ENCODE assay signal across 15 cellular contexts in the genomic region with DNA sequence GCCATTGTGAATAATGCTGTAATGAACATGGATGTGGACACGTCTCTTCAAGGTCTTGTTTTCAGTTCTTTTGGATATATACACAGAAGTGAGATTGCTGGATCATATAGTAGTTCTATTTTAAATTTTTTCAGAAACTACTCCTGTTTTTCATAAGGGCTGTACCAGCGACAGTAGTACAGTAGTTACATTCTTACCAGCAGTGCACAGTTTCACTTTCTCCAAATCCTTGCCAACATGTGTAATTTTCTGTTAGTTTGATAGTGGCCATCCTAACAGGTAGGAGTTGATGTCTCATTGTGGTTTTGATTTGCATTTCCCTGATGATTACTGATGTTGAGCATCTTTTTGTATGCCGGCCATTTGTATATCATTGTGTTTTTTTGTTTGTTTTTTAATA.
DNase-seq lines count a peak whose midpoint lies in the region; ATAC-seq and TF ChIP-seq lines count a peak whose summit lies in the region.
"Had no signal": no experiment of that assay in that cellular context is flagged by ENCODE, and none has a peak within 500 bp of the region (broad histone marks: within the 10 kb centered on the region; RNA-seq: fewer than 3 reads in every experiment).

No MANE protein-coding gene starts in this region.

- H3F3A ChIP-seq in neural progenitor cell (ENCODE audit: low read depth), result peaks cover 5% of the 10 kb centered on the region

- H3K4me1 ChIP-seq in OCI-LY7 (ENCODE audit: insufficient read depth, low read length, poor library complexity, severe bottlenecking), result peaks cover 12% of the 10 kb centered on the region
- peaks cover 21% of the 10 kb centered on the region for H3K4me1 ChIP-seq in neural progenitor cell

- H2AFZ ChIP-seq in OCI-LY7 (ENCODE audit: low read length), result no peak overlapping the region
- no peak overlapping the region for H2AFZ ChIP-seq in neural progenitor cell (replicated peaks)

- CTCF ChIA-PET in OCI-LY7 (lab: Charles Lee; ENCODE audit: unreplicated experiment), result no interaction called here

- TF ChIP-seq CTCF in OCI-LY7 (conservative IDR thresholded peaks at IDR 0.05; ENCODE audit: low read length) (no peak), neural progenitor cell (IDR thresholded peaks at IDR 0.05) (no peak)

- H3K27me3 ChIP-seq in H7 (ENCODE audit: control insufficient read depth, insufficient read depth, low read length) (no peaks in the 10 kb centered on the region), neural progenitor cell (no peaks in the 10 kb centered on the region)

- H3K9ac ChIP-seq in neural progenitor cell, result no peak overlapping the region

- no TSS peak for BruUV-seq in OCI-LY7 (replicated peaks; lab: Mats Ljungman, UMichigan)

- H3K4me3 Mint-ChIP-seq in neural progenitor cell, result no peak overlapping the region
- H3K4me3 Mint-ChIP-seq: brain had no signal

- POLR2A ChIA-PET in OCI-LY7 (lab: Charles Lee), result no interaction called here

- H3K9me3 Mint-ChIP-seq in neural progenitor cell, result peaks cover 28% of the 10 kb centered on the region

- H3K79me2 ChIP-seq in OCI-LY7 (ENCODE audit: insufficient read depth, low read depth, low read length) (peaks cover 50% of the 10 kb centered on the region), neural progenitor cell (ENCODE audit: low read depth) (peaks cover 97% of the 10 kb centered on the region)

- no peaks in the 10 kb centered on the region for H3K27me3 Mint-ChIP-seq in neural progenitor cell (ENCODE audit: insufficient read depth, low read depth)
- H3K27me3 Mint-ChIP-seq: brain, progenitor cell of endocrine pancreas had no signal

- no peak overlapping the region for H3K27ac ChIP-seq in OCI-LY7 (ENCODE audit: low read depth, low read length, poor library complexity, severe bottlenecking)
- H3K27ac ChIP-seq in neural progenitor cell, result no peak overlapping the region

- no peaks in the 10 kb centered on the region for H3K9me2 ChIP-seq in OCI-LY7 (ENCODE audit: insufficient read depth, low read length)

- 0 out of 2 replicates have a peak, but pooled peaks cover 10% of the 10 kb centered on the region for H3K36me3 ChIP-seq in OCI-LY7 (ENCODE audit: insufficient read depth, low read length)
- H3K36me3 ChIP-seq in H7 (replicated peaks; ENCODE audit: control insufficient read depth, insufficient read depth, low read length), result no peaks in the 10 kb centered on the region
- no peaks in the 10 kb centered on the region for H3K36me3 ChIP-seq in neural progenitor cell

- no peak overlapping the region for H3K27ac Mint-ChIP-seq in neural progenitor cell
- H3K27ac Mint-ChIP-seq: brain, progenitor cell of endocrine pancreas had no signal

- H4K20me1 ChIP-seq in OCI-LY7 (ENCODE audit: insufficient read depth, low read length), result peaks cover 15% of the 10 kb centered on the region
- H4K20me1 ChIP-seq in neural progenitor cell (ENCODE audit: low read depth), result peaks cover 38% of the 10 kb centered on the region

- H3K4me3 ChIP-seq in OCI-LY7 (ENCODE audit: low read depth, low read length, poor library complexity, severe bottlenecking), result no peak overlapping the region
- H3K4me3 ChIP-seq in H7 (ENCODE audit: insufficient read depth, low read depth, low read length), result no peak overlapping the region
- no peak overlapping the region for H3K4me3 ChIP-seq in neural progenitor cell

- no peaks in the 10 kb centered on the region for H3K4me1 Mint-ChIP-seq in neural progenitor cell

- ATAC-seq in GM18502 (IDR thresholded peaks at IDR 0.05; ENCODE audit: poor library complexity, unreplicated experiment), result peak; percentile 82
- ATAC-seq in GM19438 (IDR thresholded peaks at IDR 0.05; ENCODE audit: low read depth, unreplicated experiment), result peak; percentile 55
- peak; percentile 70 for ATAC-seq in HG02885 (IDR thresholded peaks at IDR 0.05; ENCODE audit: poor library complexity, unreplicated experiment)

- peak overlapping the region; percentile 30; the same call in 1 of the 2 replicates for H3K4me2 ChIP-seq in OCI-LY7 (ENCODE audit: low read length)
- no peak overlapping the region for H3K4me2 ChIP-seq in neural progenitor cell

- DNase-seq in OCI-LY7 (ENCODE audit: low spot score), result no peak
- DNase-seq in H7, result no peak
- DNase-seq in pons (ENCODE audit: low spot score), result no peak
- DNase-seq in NCI-H1436 (lab: John Stamatoyannopoulos, UW), result no peak
- DNase-seq in neural progenitor cell (ENCODE audit: low spot score), result no peak
- DNase-seq: activated CD8-positive, alpha-beta memory T cell treated with anti-CD3 and anti-CD28 coated beads, Interleukin-2, amount 50 U/mL, for 48 hours; GDM1; mesenchymal stem cell; NCI-H2081 treated with DMSO at 0.1 percent for 48 hours; stimulated activated CD4-positive, alpha-beta T cell treated with anti-CD3 and anti-CD28 coated beads, Interleukin-2, amount 100 ng/mL, for 24 hours had no signal

- H3K9me3 ChIP-seq in OCI-LY7 (ENCODE audit: low read length), result peaks cover 19% of the 10 kb centered on the region; the same call in 1 of the 2 replicates
- no peaks in the 10 kb centered on the region for H3K9me3 ChIP-seq in neural progenitor cell (ENCODE audit: low read depth)

- intact Hi-C loops in OCI-LY7 (cut with micrococcal nuclease; ENCODE audit: unreplicated experiment), result no loop called here

- peaks cover 39% of the 10 kb centered on the region for H3K36me3 Mint-ChIP-seq in neural progenitor cell
